18 cellular contexts compared by ENCODE assay signal in genomic region chr12:121273364-121273896, GRCh38.
"Had no signal": no experiment of that assay in that cellular context is flagged by ENCODE, and none has a peak within 500 bp of the region (broad histone marks: within the 10 kb centered on the region; RNA-seq: fewer than 3 reads in every experiment).

No MANE protein-coding gene starts in this region.

- H3K4me3 Mint-ChIP-seq: naive thymus-derived CD8-positive, alpha-beta T cell; neural crest cell; stimulated activated memory B cell treated with anti-CD40 and anti-IgM and Interleukin-4, amounts not matched to agents 10 μg/mL and 1 μg/mL and 100 μg/mL, for 72 hours; stimulated activated naive CD8-positive, alpha-beta T cell treated with anti-CD3 and anti-CD28 coated beads, Interleukin-15, amount 100 ng/mL, for 72 hours had no signal

- H3K27ac ChIP-seq: coronary artery, hepatocyte, parathyroid adenoma, psoas muscle, right lobe of liver, testis, transverse colon had no signal

- H3K4me3 ChIP-seq: coronary artery, hepatocyte, mucosa of descending colon, psoas muscle, right lobe of liver, testis, transverse colon had no signal

- H3K79me2 ChIP-seq: hepatocyte, parathyroid adenoma had no signal

- DNase-seq: effector CD4-positive, alpha-beta T cell; foreskin melanocyte; head of caudate nucleus; mucosa of descending colon; naive thymus-derived CD8-positive, alpha-beta T cell; psoas muscle; retina; right lobe of liver; stimulated activated CD4-positive, alpha-beta T cell treated with anti-CD3 and anti-CD28 coated beads, Interleukin-4, amount 100 ng/mL, for 1 hour; stimulated activated CD8-positive, alpha-beta memory T cell treated with anti-CD3 and anti-CD28 coated beads, Interleukin-4, amount 100 ng/mL, for 48 hours; stimulated activated naive CD8-positive, alpha-beta T cell treated with anti-CD3 and anti-CD28 coated beads, Interleukin-15, amount 100 ng/mL, for 72 hours; testis; transverse colon had no signal

- H3K27me3 ChIP-seq: hepatocyte, right lobe of liver, testis, transverse colon had no signal

- H3K27ac Mint-ChIP-seq: naive thymus-derived CD8-positive, alpha-beta T cell; stimulated activated memory B cell treated with anti-CD40 and anti-IgM and Interleukin-4, amounts not matched to agents 10 μg/mL and 1 μg/mL and 100 μg/mL, for 72 hours had no signal

- H3K4me1 Mint-ChIP-seq: neural crest cell; stimulated activated naive CD8-positive, alpha-beta T cell treated with anti-CD3 and anti-CD28 coated beads, Interleukin-15, amount 100 ng/mL, for 72 hours had no signal

- H3K9ac ChIP-seq: parathyroid adenoma had no signal

- H3K4me2 ChIP-seq: hepatocyte had no signal

- ATAC-seq: mucosa of descending colon; naive thymus-derived CD8-positive, alpha-beta T cell; psoas muscle; stimulated activated naive CD8-positive, alpha-beta T cell treated with anti-CD3 and anti-CD28 coated beads, Interleukin-15, amount 100 ng/mL, for 72 hours had no signal

- H3K9me3 ChIP-seq: mucosa of descending colon, psoas muscle, right lobe of liver, testis, transverse colon had no signal

- H3K9me3 Mint-ChIP-seq: naive thymus-derived CD8-positive, alpha-beta T cell; neural crest cell; stimulated activated memory B cell treated with anti-CD40 and anti-IgM and Interleukin-4, amounts not matched to agents 10 μg/mL and 1 μg/mL and 100 μg/mL, for 72 hours; stimulated activated naive CD8-positive, alpha-beta T cell treated with anti-CD3 and anti-CD28 coated beads, Interleukin-15, amount 100 ng/mL, for 72 hours had no signal

- H2AFZ ChIP-seq: hepatocyte, parathyroid adenoma had no signal

- H3K27me3 Mint-ChIP-seq: naive thymus-derived CD8-positive, alpha-beta T cell; stimulated activated memory B cell treated with anti-CD40 and anti-IgM and Interleukin-4, amounts not matched to agents 10 μg/mL and 1 μg/mL and 100 μg/mL, for 72 hours; stimulated activated naive CD8-positive, alpha-beta T cell treated with anti-CD3 and anti-CD28 coated beads, Interleukin-15, amount 100 ng/mL, for 72 hours had no signal

- H3K4me1 ChIP-seq: parathyroid adenoma, psoas muscle, transverse colon had no signal
